25 cellular contexts compared by ENCODE assay signal in the genomic region with DNA sequence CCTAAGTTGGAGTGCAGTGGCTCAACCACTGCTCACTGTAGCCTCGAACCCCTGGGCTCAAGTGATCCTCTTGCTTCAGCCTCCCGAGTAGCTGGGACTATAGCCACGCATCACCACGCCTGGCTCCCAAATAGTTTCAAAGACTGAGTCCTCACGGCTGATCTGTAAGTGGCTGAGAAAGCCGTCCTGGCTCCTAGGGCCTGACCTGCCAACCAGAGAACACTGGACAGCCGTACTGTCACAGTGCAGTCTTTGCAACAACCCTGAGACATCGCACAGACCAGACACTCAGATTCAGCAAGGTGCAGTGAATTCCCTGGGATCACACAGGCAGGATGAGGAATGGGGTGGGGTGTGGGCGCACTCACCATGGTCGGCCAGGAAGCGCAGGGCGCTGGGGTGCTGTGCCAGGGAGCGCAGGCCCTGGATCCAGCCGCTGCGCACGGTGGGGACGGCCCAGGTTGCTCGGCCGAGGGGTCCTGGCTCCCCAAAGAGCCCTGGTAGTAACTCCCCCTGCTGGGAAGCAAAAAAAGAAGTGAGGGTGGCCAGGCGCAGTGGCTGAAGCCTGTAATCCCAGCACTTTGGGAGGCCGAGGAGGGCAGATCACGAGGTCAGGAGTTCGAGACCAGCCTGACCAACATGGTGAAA. TPM values are rescaled to one million over a fixed set of nuclear protein-coding genes. Genes with fewer than 3 reads are reported as not detected.
DNase-seq lines count a peak whose midpoint lies in the region; ATAC-seq, FAIRE-seq and TF ChIP-seq lines count a peak whose summit lies in the region.
"Had no signal": no experiment of that assay in that cellular context is flagged by ENCODE, and none has a peak within 500 bp of the region (broad histone marks: within the 10 kb centered on the region; RNA-seq: fewer than 3 reads in every experiment).

No MANE protein-coding gene starts in this region.

- H3K4me1 Mint-ChIP-seq in HFFc6 (ENCODE audit: low read depth): no peaks in the 10 kb centered on the region
- H3K4me1 Mint-ChIP-seq in stimulated activated naive B cell treated with anti-CD40 and anti-IgM and Interleukin-4, amounts not matched to agents 10 μg/mL and 1 μg/mL and 100 μg/mL, for 72 hours: peaks cover 7 to 16% of the 10 kb centered on the region in 2 donors
- H3K4me1 Mint-ChIP-seq: brain, neural progenitor cell had no signal

- no peak for ATAC-seq in stimulated activated naive B cell treated with anti-CD40 and anti-IgM and Interleukin-4, amounts not matched to agents 10 μg/mL and 1 μg/mL and 100 μg/mL, for 72 hours (replicated peaks)

- H3K36me3 Mint-ChIP-seq in HFFc6 (ENCODE audit: low read depth): peaks cover 14% of the 10 kb centered on the region; the same call in 1 of the 2 replicates
- H3K36me3 Mint-ChIP-seq in stimulated activated naive B cell treated with anti-CD40 and anti-IgM and Interleukin-4, amounts not matched to agents 10 μg/mL and 1 μg/mL and 100 μg/mL, for 72 hours: peaks cover 35 to 44% of the 10 kb centered on the region in 2 donors

- FAIRE-seq in D721Med (lab: Jason Lieb, UNC): no peak
- FAIRE-seq: A204.1, keratinocyte, RCC 7860 had no signal

- DNase-seq in activated effector memory CD4-positive, alpha-beta T cell treated with anti-CD3 and anti-CD28 coated beads, Interleukin-2, amount 50 U/mL, for 16 hours: peak; percentile 33
- no peak for DNase-seq in activated effector memory CD4-positive, alpha-beta T cell treated with Interleukin-2 at 50 U/mL for 16 hours
- DNase-seq in HFFc6 (no peak), iPS-NIHi7 (ENCODE audit: extremely low spot score) (peak; percentile 10), posterior vena cava (ENCODE audit: low spot score) (peak; percentile 63), NCI-H2029 (lab: John Stamatoyannopoulos, UW) (no peak), D721Med (ENCODE audit: insufficient read length, low spot score) (no peak)
- no peak for DNase-seq in stimulated activated naive B cell treated with anti-CD40 and anti-IgM and Interleukin-4, amounts not matched to agents 10 μg/mL and 1 μg/mL and 100 μg/mL, for 72 hours
- DNase-seq: activated CD4-positive, alpha-beta T cell treated with anti-CD3 and anti-CD28 coated beads, Interleukin-2, amount 50 U/mL, for 48 hours; activated CD4-positive, CD25-positive, alpha-beta regulatory T cell; AML-193; CD8-positive, alpha-beta memory T cell; DMS153; NCI-H1105; NCI-H1930; NCI-H2227 treated with DMSO at 0.1 percent for 48 hours; NCI-H69; stomach; trophoblast cell had no signal

- 0 out of 2 replicates have a peak, but pooled peaks have one; percentile 15 for TF ChIP-seq CTCF in HFFc6 (IDR thresholded peaks at IDR 0.05)
- no peak for TF ChIP-seq CTCF in D721Med (IDR thresholded peaks at IDR 0.05; ENCODE audit: insufficient read depth, missing control alignments)

- intact Hi-C loops in posterior vena cava (cut with DNase I): no loop called here

- H3K4me3 Mint-ChIP-seq in HFFc6: no peak overlapping the region
- no peak overlapping the region for H3K4me3 Mint-ChIP-seq in stimulated activated naive B cell treated with anti-CD40 and anti-IgM and Interleukin-4, amounts not matched to agents 10 μg/mL and 1 μg/mL and 100 μg/mL, for 72 hours
- H3K4me3 Mint-ChIP-seq: brain, neural progenitor cell had no signal

- no peaks in the 10 kb centered on the region for H3K9me3 Mint-ChIP-seq in HFFc6
- no peaks in the 10 kb centered on the region for H3K9me3 Mint-ChIP-seq in stimulated activated naive B cell treated with anti-CD40 and anti-IgM and Interleukin-4, amounts not matched to agents 10 μg/mL and 1 μg/mL and 100 μg/mL, for 72 hours
- H3K9me3 Mint-ChIP-seq: brain; CD8-positive, alpha-beta memory T cell; neural progenitor cell had no signal

- peaks cover 3% of the 10 kb centered on the region; the same call in 1 of the 2 replicates for H3K27me3 Mint-ChIP-seq in HFFc6 (ENCODE audit: insufficient read depth)
- no peaks in the 10 kb centered on the region for H3K27me3 Mint-ChIP-seq in stimulated activated naive B cell treated with anti-CD40 and anti-IgM and Interleukin-4, amounts not matched to agents 10 μg/mL and 1 μg/mL and 100 μg/mL, for 72 hours
- H3K27me3 Mint-ChIP-seq: brain, progenitor cell of endocrine pancreas had no signal

- H3K27ac Mint-ChIP-seq in HFFc6: no peak overlapping the region
- H3K27ac Mint-ChIP-seq in stimulated activated naive B cell treated with anti-CD40 and anti-IgM and Interleukin-4, amounts not matched to agents 10 μg/mL and 1 μg/mL and 100 μg/mL, for 72 hours: no peak overlapping the region
- H3K27ac Mint-ChIP-seq: neural progenitor cell, progenitor cell of endocrine pancreas had no signal

RNA-seq across cellular contexts. Expression of gene BRAT1, which starts 10.7 kb away (rescaled TPM):
- total RNA-seq in HFFc6 (2021; fragmentation: NEBNext Ultra II Directional; extraction: Animal tissue kit (Norgen Biotek cat#: 25700)): 10 to 100 TPM; 21.3 to 26.0 (median 23.3) TPM
- total RNA-seq in posterior vena cava: 10 to 100 TPM; 16.3 to 17.2 TPM

RNA-seq across cellular contexts. Expression of gene IQCE, which starts 14.1 kb away (rescaled TPM):
- total RNA-seq in HFFc6 (2021; fragmentation: NEBNext Ultra II Directional; extraction: Animal tissue kit (Norgen Biotek cat#: 25700)): 10 to 100 TPM; 14.9 to 18.1 (median 17.0) TPM
- 10 to 100 TPM; 14.6 to 19.1 TPM for total RNA-seq in posterior vena cava

RNA-seq across cellular contexts. Expression of gene LFNG, which starts 25.1 kb away (rescaled TPM):
- total RNA-seq in HFFc6 (2021; fragmentation: NEBNext Ultra II Directional; extraction: Animal tissue kit (Norgen Biotek cat#: 25700)): 10 to 100 TPM in 2 of 6 experiments, 1 to 10 TPM in 4; 8.6 to 11.7 (median 9.6) TPM
- 10 to 100 TPM; 15.2 to 16.5 TPM for total RNA-seq in posterior vena cava

Comparison
In these comparisons a context has a peak if more than half of its experiments do, and no peak if none do; other contexts are left out.
1. DNase-seq: peak in activated effector memory CD4-positive, alpha-beta T cell treated with anti-CD3 and anti-CD28 coated beads, Interleukin-2, amount 50 U/mL, for 16 hours (single experiment), iPS-NIHi7 (single experiment) and posterior vena cava (single experiment); none in activated effector memory CD4-positive, alpha-beta T cell treated with Interleukin-2 at 50 U/mL for 16 hours (single experiment), HFFc6 (single experiment), stimulated activated naive B cell treated with anti-CD40 and anti-IgM and Interleukin-4, amounts not matched to agents 10 μg/mL and 1 μg/mL and 100 μg/mL, for 72 hours (single experiment), NCI-H2029 (single experiment) and D721Med (single experiment).